Comparison of ENCODE assay signal across 27 cellular contexts in the genomic region with DNA sequence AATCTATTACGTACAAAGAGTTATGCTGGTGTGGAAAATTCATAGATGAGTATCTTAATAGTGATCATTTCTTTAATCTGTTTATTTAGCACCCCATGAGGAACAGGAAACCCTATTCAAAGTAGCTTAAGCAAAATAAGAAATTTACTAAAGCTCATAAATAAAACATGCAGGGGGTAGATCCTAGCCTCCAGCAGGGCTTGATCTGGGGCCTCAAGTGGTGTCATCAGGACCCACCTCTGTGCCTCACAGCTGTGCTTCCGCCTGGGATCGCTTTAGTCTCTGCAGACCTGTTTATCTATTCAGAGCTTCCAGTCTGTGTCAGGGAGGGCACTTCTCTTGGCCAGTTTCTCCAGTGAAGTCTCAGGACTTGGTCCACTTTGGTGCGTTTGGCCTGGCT.
"Had no signal": no experiment of that assay in that cellular context is flagged by ENCODE, and none has a peak within 500 bp of the region (broad histone marks: within the 10 kb centered on the region; RNA-seq: fewer than 3 reads in every experiment).

No MANE protein-coding gene starts in this region.

- H3K4me1 ChIP-seq: parathyroid adenoma, right lobe of liver, sigmoid colon, thyroid gland, transverse colon, upper lobe of right lung, uterus had no signal

- H3K36me3 ChIP-seq: neural progenitor cell, ovary, right lobe of liver, sigmoid colon, thoracic aorta, thyroid gland, transverse colon, upper lobe of right lung, uterus had no signal

- DNase-seq: naive thymus-derived CD4-positive, alpha-beta T cell; natural killer cell; occipital lobe; ovary; posterior cingulate gyrus; psoas muscle; right cardiac atrium; right lobe of liver; sigmoid colon; small intestine; stimulated activated CD4-positive, alpha-beta T cell treated with anti-CD3 and anti-CD28 coated beads, Interleukin-15, amount 100 ng/mL, for 24 hours; stimulated activated CD4-positive, alpha-beta T cell treated with anti-CD3 and anti-CD28 coated beads, Interleukin-2, amount 100 ng/mL, for 24 hours; stimulated activated CD4-positive, alpha-beta T cell treated with anti-CD3 and anti-CD28 coated beads, Interleukin-2, amount 100 ng/mL, for 48 hours; stimulated activated CD4-positive, alpha-beta T cell treated with anti-CD3 and anti-CD28 coated beads, Interleukin-4, amount 100 ng/mL, for 4 hours; stimulated activated CD8-positive, alpha-beta memory T cell treated with anti-CD3 and anti-CD28 coated beads, Interleukin-4, amount 100 ng/mL, for 48 hours; stimulated activated naive CD4-positive, alpha-beta T cell; stimulated activated naive CD8-positive, alpha-beta T cell treated with anti-CD3 and anti-CD28 coated beads, Interleukin-15, amount 100 ng/mL, for 72 hours; stimulated activated naive CD8-positive, alpha-beta T cell treated with anti-CD3 and anti-CD28 coated beads, Interleukin-15, Interleukin-2, amounts not matched to agents 100 U/mL and 50 U/mL, for 24 hours; substantia nigra; thyroid gland; transverse colon; upper lobe of right lung; uterus had no signal

- H3K9me3 ChIP-seq: ovary, psoas muscle, right lobe of liver, sigmoid colon, thoracic aorta, thyroid gland, transverse colon, upper lobe of right lung, uterus had no signal

- H3K27ac ChIP-seq: neural progenitor cell, ovary, parathyroid adenoma, psoas muscle, right lobe of liver, sigmoid colon, thoracic aorta, thyroid gland, transverse colon, upper lobe of right lung, uterus had no signal

- H3K4me3 ChIP-seq: neural progenitor cell, ovary, psoas muscle, right lobe of liver, sigmoid colon, thoracic aorta, thyroid gland, transverse colon, upper lobe of right lung, uterus had no signal

- H3K79me2 ChIP-seq: parathyroid adenoma had no signal

- H3K9ac ChIP-seq: neural progenitor cell, parathyroid adenoma had no signal

- H3K4me2 ChIP-seq: neural progenitor cell had no signal

- H3K27me3 ChIP-seq: neural progenitor cell, ovary, right lobe of liver, sigmoid colon, thyroid gland, transverse colon, upper lobe of right lung, uterus had no signal

- ATAC-seq: naive thymus-derived CD4-positive, alpha-beta T cell; natural killer cell; psoas muscle; right cardiac atrium; right lobe of liver; stimulated activated memory B cell treated with anti-CD40 and anti-IgM and Interleukin-4, amounts not matched to agents 10 μg/mL and 1 μg/mL and 100 μg/mL, for 72 hours; stimulated activated naive CD8-positive, alpha-beta T cell treated with anti-CD3 and anti-CD28 coated beads, Interleukin-15, amount 100 ng/mL, for 72 hours; stimulated activated naive CD8-positive, alpha-beta T cell treated with anti-CD3 and anti-CD28 coated beads, Interleukin-15, Interleukin-2, amounts not matched to agents 100 U/mL and 50 U/mL, for 24 hours; upper lobe of right lung had no signal
